In genomic region chr10:16520900-16521299, GRCh38 we compare ENCODE assay signal across 8 cellular contexts. TPM values are rescaled to one million over a fixed set of nuclear protein-coding genes. Genes with fewer than 3 reads are reported as not detected.
DNase-seq lines count a peak whose midpoint lies in the region; ATAC-seq lines count a peak whose summit lies in the region.

No MANE protein-coding gene starts in this region.

- H3K9me3 Mint-ChIP-seq in activated naive CD8-positive, alpha-beta T cell treated with anti-CD3 and anti-CD28 coated beads, Interleukin-2, amount 10 ng/mL, durations not matched to agents 7 days and 5 days = no peaks in the 10 kb centered on the region

- DNase-seq in ELR (ENCODE audit: low read depth) (peak; percentile 22), NCI-H146 treated with DMSO at 0.1 percent for 48 hours (lab: John Stamatoyannopoulos, UW; ENCODE audit: unreplicated experiment) (peak; percentile 58), amniotic stem cell (lab: John Stamatoyannopoulos, UW) (no peak)
- peak; percentile 62 for DNase-seq in activated naive CD8-positive, alpha-beta T cell treated with anti-CD3 and anti-CD28 coated beads, Interleukin-2, amount 10 ng/mL, durations not matched to agents 7 days and 5 days
- peak; percentile 24 for DNase-seq in stimulated activated CD4-positive, alpha-beta T cell treated with anti-CD3 and anti-CD28 coated beads, Interleukin-1b, Interleukin-23, amount 100 ng/mL, for 48 hours

- H3K9ac ChIP-seq in iPS-18a (ENCODE audit: low read length) = no peak overlapping the region

- H3K4me1 ChIP-seq in iPS-18a (ENCODE audit: control insufficient read depth, low read depth, low read length) = peaks cover 13% of the 10 kb centered on the region

- H3K36me3 Mint-ChIP-seq in activated naive CD8-positive, alpha-beta T cell treated with anti-CD3 and anti-CD28 coated beads, Interleukin-2, amount 10 ng/mL, durations not matched to agents 7 days and 5 days = no peaks in the 10 kb centered on the region

- H3K36me3 ChIP-seq in iPS-18a (ENCODE audit: control insufficient read depth, low read depth, low read length) = no peaks in the 10 kb centered on the region

- no peak overlapping the region for H3K27ac Mint-ChIP-seq in activated naive CD8-positive, alpha-beta T cell treated with anti-CD3 and anti-CD28 coated beads, Interleukin-2, amount 10 ng/mL, durations not matched to agents 7 days and 5 days

- H3K27me3 Mint-ChIP-seq in activated naive CD8-positive, alpha-beta T cell treated with anti-CD3 and anti-CD28 coated beads, Interleukin-2, amount 10 ng/mL, durations not matched to agents 7 days and 5 days = peaks cover 26% of the 10 kb centered on the region

- peak overlapping the region; percentile 66 for H3K4me3 ChIP-seq in iPS-18a (ENCODE audit: low read length)

- peak overlapping the region; percentile 47 for H3K4me3 Mint-ChIP-seq in activated naive CD8-positive, alpha-beta T cell treated with anti-CD3 and anti-CD28 coated beads, Interleukin-2, amount 10 ng/mL, durations not matched to agents 7 days and 5 days

- POLR2A ChIA-PET in activated naive CD8-positive, alpha-beta T cell treated with anti-CD3 and anti-CD28 coated beads, Interleukin-2, amount 10 ng/mL, durations not matched to agents 7 days and 5 days (lab: Charles Lee) = no interaction called here

- ATAC-seq in GM21423 (IDR thresholded peaks at IDR 0.05; ENCODE audit: unreplicated experiment) (peak; percentile 49), GM19328 (IDR thresholded peaks at IDR 0.05; ENCODE audit: unreplicated experiment) (no peak)
- peak; percentile 59 for ATAC-seq in activated naive CD8-positive, alpha-beta T cell treated with anti-CD3 and anti-CD28 coated beads, Interleukin-2, amount 10 ng/mL, durations not matched to agents 7 days and 5 days (ENCODE audit: low read depth)

- H3K4me1 Mint-ChIP-seq in activated naive CD8-positive, alpha-beta T cell treated with anti-CD3 and anti-CD28 coated beads, Interleukin-2, amount 10 ng/mL, durations not matched to agents 7 days and 5 days = peaks cover 10% of the 10 kb centered on the region

- no peaks in the 10 kb centered on the region for H3K9me3 ChIP-seq in iPS-18a (ENCODE audit: control insufficient read depth, low read depth, low read length)

- peaks cover 86% of the 10 kb centered on the region for H3K27me3 ChIP-seq in iPS-18a (ENCODE audit: control insufficient read depth, insufficient read depth, low read length)

- no peak overlapping the region for H3K27ac ChIP-seq in iPS-18a (ENCODE audit: low read length)

RNA-seq across cellular contexts. Expression of gene C1QL3, which starts 0.8 kb away (rescaled TPM):
- total RNA-seq in activated naive CD8-positive, alpha-beta T cell treated with anti-CD3 and anti-CD28 coated beads, Interleukin-2, amount 10 ng/mL, durations not matched to agents 7 days and 5 days = not detected
